ENCODE assay signal across 19 cellular contexts in genomic region chr15:100033140-100033857, GRCh38.
DNase-seq lines count a peak whose midpoint lies in the region; ATAC-seq and TF ChIP-seq lines count a peak whose summit lies in the region.
"Had no signal": no experiment of that assay in that cellular context is flagged by ENCODE, and none has a peak within 500 bp of the region (broad histone marks: within the 10 kb centered on the region; RNA-seq: fewer than 3 reads in every experiment).

No MANE protein-coding gene starts in this region.

- no peak overlapping the region for H2BK5ac ChIP-seq in mesenchymal stem cell (ENCODE audit: low read depth, low read length, poor library complexity, severe bottlenecking)

- no peak overlapping the region for H2BK12ac ChIP-seq in mesenchymal stem cell (ENCODE audit: low read length in 2 of 2)

- no peak overlapping the region for H3K18ac ChIP-seq in mesenchymal stem cell (ENCODE audit: low read depth in 1 of 2, low read length in 2 of 2)

- H3K4ac ChIP-seq in mesenchymal stem cell (ENCODE audit: low read depth in 1 of 2, low read length in 2 of 2), result no peak overlapping the region

- no peak for TF ChIP-seq CTCF in epithelial cell of esophagus (IDR thresholded peaks at IDR 0.05; ENCODE audit: insufficient read depth, low read depth, low read length, missing control alignments)
- TF ChIP-seq CTCF in tibial artery (IDR thresholded peaks at IDR 0.05), result no peak

- H2BK15ac ChIP-seq in mesenchymal stem cell (ENCODE audit: low read depth, poor library complexity, severe bottlenecking), result no peak overlapping the region

- no peaks in the 10 kb centered on the region for H3K36me3 ChIP-seq in mesenchymal stem cell (ENCODE audit: control insufficient read depth in 1 of 2, insufficient read depth in 2 of 2, low read depth in 1 of 2, low read length in 2 of 2)
- no peaks in the 10 kb centered on the region for H3K36me3 ChIP-seq in tibial artery
- H3K36me3 ChIP-seq: SJCRH30, transverse colon had no signal

- H2AK5ac ChIP-seq in mesenchymal stem cell (ENCODE audit: low read length, severe bottlenecking), result no peak overlapping the region

- no peak for DNase-seq in Right ventricle myocardium inferior (ENCODE audit: missing footprints)
- no peak for DNase-seq in cardiac septum (ENCODE audit: low spot score)
- peak; percentile 25 for DNase-seq in epithelial cell of esophagus (ENCODE audit: low read depth)
- DNase-seq in mesenchymal stem cell, result peak; percentile 27
- DNase-seq in tibial artery, result peak in 1 of 2 donors; percentile 62
- no peak for DNase-seq in left lobe of liver (ENCODE audit: low spot score)
- DNase-seq in activated CD4-positive, alpha-beta T cell treated with anti-CD3 and anti-CD28 coated beads for 1 hour, result no peak
- DNase-seq in germinal center (ENCODE audit: low spot score), result no peak
- DNase-seq: activated CD4-positive, alpha-beta memory T cell treated with anti-CD3 and anti-CD28 coated beads, Interleukin-2, amount 10 ng/mL, durations not matched to agents 7 days and 5 days; activated naive CD4-positive, alpha-beta T cell treated with anti-CD3 and anti-CD28 coated beads for 36 hours; activated T-cell treated with anti-CD3 and anti-CD28 coated beads, Interleukin-2, amount 50 U/mL, for 1 hour; dermis blood vessel endothelial cell; NCI-H187 treated with DMSO at 0.1 percent for 48 hours; NCI-H524 treated with DMSO at 0.1 percent for 48 hours; SJCRH30; stimulated activated naive CD4-positive, alpha-beta T cell; T-helper 17 cell; transverse colon had no signal

- no peak overlapping the region for H2BK120ac ChIP-seq in mesenchymal stem cell (ENCODE audit: low read depth, low read length)

- H3K4me1 ChIP-seq in mesenchymal stem cell (ENCODE audit: control insufficient read depth, insufficient read depth, low read depth, low read length), result no peaks in the 10 kb centered on the region
- H3K4me1 ChIP-seq in tibial artery, result peaks cover 0 to 63% (median 41%) of the 10 kb centered on the region in 4 donors
- H3K4me1 ChIP-seq: SJCRH30, transverse colon had no signal

- no peak overlapping the region for H3K23ac ChIP-seq in mesenchymal stem cell (ENCODE audit: low read length in 2 of 2)

- intact Hi-C loops in Right ventricle myocardium inferior (cut with DNase I) (no loop called here), cardiac septum (cut with DNase I) (no loop called here), tibial artery (cut with DNase I; ENCODE audit: low total_unique reads) (no loop called here)

- no peaks in the 10 kb centered on the region for H3K79me1 ChIP-seq in mesenchymal stem cell (replicated peaks; ENCODE audit: low read length, poor library complexity, severe bottlenecking)

- no peak overlapping the region for H3K27ac ChIP-seq in mesenchymal stem cell (ENCODE audit: low read length, poor library complexity, severe bottlenecking)
- H3K27ac ChIP-seq in tibial artery, result peak overlapping the region; percentile 62 to 71
- H3K27ac ChIP-seq: SJCRH30, transverse colon had no signal

- H3K4me2 ChIP-seq in mesenchymal stem cell (ENCODE audit: low read length, poor library complexity, severe bottlenecking), result no peak overlapping the region
- H3K4me2 ChIP-seq: GM23338 had no signal

- WGBS in mesenchymal stem cell, result 90% methylated on average over 5 of the region's 5 CpGs

- H3K9ac ChIP-seq in mesenchymal stem cell (ENCODE audit: low read length), result no peak overlapping the region

- no peak overlapping the region for H2AFZ ChIP-seq in mesenchymal stem cell (ENCODE audit: low read depth, low read length)
- H2AFZ ChIP-seq: GM23338 had no signal

- no peak overlapping the region for H3K14ac ChIP-seq in mesenchymal stem cell (ENCODE audit: low read length in 2 of 2)

- ATAC-seq in Right ventricle myocardium inferior, result peak; percentile 39
- ATAC-seq in left lobe of liver, result no peak
- ATAC-seq: GM23338, T-helper 17 cell had no signal

- H3K9me3 ChIP-seq in mesenchymal stem cell (ENCODE audit: control insufficient read depth, low read length) (peaks cover 6% of the 10 kb centered on the region), tibial artery (no peaks in the 10 kb centered on the region)
- H3K9me3 ChIP-seq: SJCRH30, transverse colon had no signal

- H3K27me3 ChIP-seq in mesenchymal stem cell (ENCODE audit: control insufficient read depth in 1 of 2, insufficient read depth in 1 of 2, low read length in 2 of 2) (peaks cover 4 to 10% of the 10 kb centered on the region in 2 experiments), tibial artery (no peaks in the 10 kb centered on the region)
- H3K27me3 ChIP-seq: SJCRH30, transverse colon had no signal

- no peak overlapping the region for H4K91ac ChIP-seq in mesenchymal stem cell (ENCODE audit: low read length)

- no peak overlapping the region for H3K4me3 ChIP-seq in epithelial cell of esophagus (ENCODE audit: low read length)
- H3K4me3 ChIP-seq in mesenchymal stem cell (ENCODE audit: insufficient read depth in 1 of 2, low read depth in 1 of 2, low read length in 2 of 2), result no peak overlapping the region
- H3K4me3 ChIP-seq in tibial artery, result no peak overlapping the region
- H3K4me3 ChIP-seq: GM23338, SJCRH30, transverse colon had no signal

- no peak overlapping the region for H4K8ac ChIP-seq in mesenchymal stem cell (ENCODE audit: low read length)

Comparison
In these comparisons a context has a peak if more than half of its experiments do, and no peak if none do; other contexts are left out.
1. DNase-seq: peak in epithelial cell of esophagus (single experiment) and mesenchymal stem cell (single experiment); none in Right ventricle myocardium inferior (single experiment), cardiac septum (single experiment), left lobe of liver (single experiment), activated CD4-positive, alpha-beta T cell treated with anti-CD3 and anti-CD28 coated beads for 1 hour (single experiment) and germinal center (single experiment).